ENCODE assay signal across 9 cellular contexts in the genomic region with DNA sequence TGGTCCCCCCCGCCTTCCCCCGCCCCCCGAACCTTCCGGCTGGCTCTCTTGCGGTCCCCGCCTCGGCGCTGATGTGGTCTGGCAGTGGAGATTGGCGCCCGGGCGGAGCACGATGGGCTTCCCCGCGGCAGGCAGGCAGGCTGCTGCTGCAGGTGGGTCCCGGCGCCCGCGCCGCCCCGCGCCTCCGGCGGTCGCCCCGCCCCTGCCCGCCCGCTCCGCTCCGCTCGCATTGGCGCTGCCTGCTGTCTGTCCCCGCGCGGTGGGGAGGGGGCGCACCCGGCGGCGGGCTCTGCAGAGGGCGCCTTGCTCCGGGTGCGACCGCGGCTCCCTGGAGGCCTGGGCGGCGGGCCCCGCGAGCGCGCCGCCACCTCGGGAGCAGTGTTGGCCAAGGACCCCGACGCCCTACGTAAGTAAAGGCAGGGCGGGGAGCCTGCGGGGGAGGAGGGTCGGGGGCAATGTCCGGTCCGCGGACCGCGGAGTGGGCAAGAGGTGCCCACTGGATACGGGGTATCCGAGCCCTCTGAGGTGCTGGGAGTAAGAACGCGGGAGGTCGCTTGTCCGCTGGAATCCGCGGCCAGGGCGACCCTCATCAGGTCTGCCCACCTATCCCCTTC. TPM values are rescaled to one million over a fixed set of nuclear protein-coding genes. Genes with fewer than 3 reads are reported as not detected.
A peak's percentile ranks its signal among the peaks of the same experiment; 100 is the strongest.
DNase-seq lines count a peak whose midpoint lies in the region; ATAC-seq, FAIRE-seq and TF ChIP-seq lines count a peak whose summit lies in the region.
"Had no signal": no experiment of that assay in that cellular context is flagged by ENCODE, and none has a peak within 500 bp of the region (broad histone marks: within the 10 kb centered on the region; RNA-seq: fewer than 3 reads in every experiment).

AKAP5 (plus strand) TSS at position 292 of the 614 bp plus-strand sequence. CDS start 2,896 bp downstream, outside the sequence.

- DNase-seq in Calu3, result peak; percentile 69
- DNase-seq in LHCN-M2 (ENCODE audit: low read depth), result peak; percentile 3
- peak; percentile 61 for DNase-seq in T-helper 2 cell treated with Interferon-gamma antibody and Interleukin-4, amounts not matched to agents 5 μg/mL and 100 μg/mL, for 36 hours (ENCODE audit: low spot score)
- peak; percentile 92 for DNase-seq in astrocyte of the hippocampus (ENCODE audit: low read depth, low spot score)
- peak; percentile 27 for DNase-seq in small intestine
- DNase-seq in SKM-1 (lab: John Stamatoyannopoulos, UW; ENCODE audit: unreplicated experiment), result no peak

- 0 to 1% (median 1%) methylated on average over 21 to 71 of the region's 71 CpGs for WGBS in small intestine, 3 donors

- H3K9me3 ChIP-seq in iPS-18c (ENCODE audit: control insufficient read depth, insufficient read depth, low read length) (no peaks in the 10 kb centered on the region), small intestine (ENCODE audit: control insufficient read depth, low read depth) (no peaks in the 10 kb centered on the region)

- peak; percentile 71 for ATAC-seq in GM21390 (IDR thresholded peaks at IDR 0.05; ENCODE audit: unreplicated experiment)

- H3K27ac Mint-ChIP-seq in Calu3 (ENCODE audit: unreplicated experiment), result peak within 1 kb of the TSS; percentile 16
- peak within 1 kb of the TSS; percentile 77 for H3K27ac Mint-ChIP-seq in T-helper 2 cell treated with Interferon-gamma antibody and Interleukin-4, amounts not matched to agents 5 μg/mL and 100 μg/mL, for 36 hours

- H3K9me3 Mint-ChIP-seq in Calu3 (ENCODE audit: low read depth, unreplicated experiment), result no peaks in the 10 kb centered on the region
- H3K9me3 Mint-ChIP-seq in T-helper 2 cell treated with Interferon-gamma antibody and Interleukin-4, amounts not matched to agents 5 μg/mL and 100 μg/mL, for 36 hours, result no peaks in the 10 kb centered on the region

- H3K4me1 Mint-ChIP-seq in Calu3 (ENCODE audit: low read depth, unreplicated experiment), result no peaks in the 10 kb centered on the region
- H3K4me1 Mint-ChIP-seq in T-helper 2 cell treated with Interferon-gamma antibody and Interleukin-4, amounts not matched to agents 5 μg/mL and 100 μg/mL, for 36 hours (ENCODE audit: low read depth), result peaks cover 37% of the 10 kb centered on the region

- H3K4me3 ChIP-seq in iPS-18c (ENCODE audit: insufficient read depth, low read depth, low read length) (peak within 1 kb of the TSS; percentile 89), small intestine (ENCODE audit: low read depth in 1 of 2, low read length in 2 of 2) (peak within 1 kb of the TSS; percentile 64 to 85)

- H3K36me3 ChIP-seq in small intestine (ENCODE audit: control insufficient read depth in 2 of 2, insufficient read depth in 2 of 2, low read length in 2 of 2), result no peaks in the 10 kb centered on the region

- TF ChIP-seq CTCF in Calu3 (IDR thresholded peaks at IDR 0.05; ENCODE audit: unreplicated experiment), result no peak

- FAIRE-seq in small intestine (lab: Jason Lieb, UNC), result no peak
- FAIRE-seq: endometrium had no signal

- H3K27me3 Mint-ChIP-seq in Calu3 (ENCODE audit: unreplicated experiment), result no peaks in the 10 kb centered on the region
- H3K27me3 Mint-ChIP-seq in T-helper 2 cell treated with Interferon-gamma antibody and Interleukin-4, amounts not matched to agents 5 μg/mL and 100 μg/mL, for 36 hours (ENCODE audit: low read depth), result no peaks in the 10 kb centered on the region

- H3K36me3 Mint-ChIP-seq in Calu3 (ENCODE audit: insufficient read depth, unreplicated experiment), result peaks cover 31% of the 10 kb centered on the region
- H3K36me3 Mint-ChIP-seq in T-helper 2 cell treated with Interferon-gamma antibody and Interleukin-4, amounts not matched to agents 5 μg/mL and 100 μg/mL, for 36 hours (ENCODE audit: low read depth), result peaks cover 12% of the 10 kb centered on the region

- peak within 1 kb of the TSS; percentile 24 to 33 for H3K27ac ChIP-seq in small intestine (ENCODE audit: low read depth in 1 of 2, low read length in 1 of 2)

- no TSS peak for BruUV-seq in Calu3 (replicated peaks; lab: Mats Ljungman, UMichigan)

- CTCF ChIA-PET in Calu3 (lab: Charles Lee), result interaction anchor here (1.3 kb wide), 1 partner anchor 35 kb away, joined by 5 read pairs; no protein-coding TSS in a partner anchor

- peak within 1 kb of the TSS; percentile 73 for H3K4me3 Mint-ChIP-seq in Calu3 (ENCODE audit: low read depth, unreplicated experiment)
- peak within 1 kb of the TSS; percentile 94 for H3K4me3 Mint-ChIP-seq in T-helper 2 cell treated with Interferon-gamma antibody and Interleukin-4, amounts not matched to agents 5 μg/mL and 100 μg/mL, for 36 hours

- H3K27me3 ChIP-seq in small intestine (ENCODE audit: control insufficient read depth in 2 of 2, insufficient read depth in 2 of 2, low read length in 2 of 2), result no peaks in the 10 kb centered on the region

- intact Hi-C loops in Calu3 (cut with micrococcal nuclease; ENCODE audit: unreplicated experiment), result no loop called here

- H3K4me1 ChIP-seq in small intestine (ENCODE audit: control insufficient read depth in 2 of 2, insufficient read depth in 1 of 2, low read depth in 1 of 2, low read length in 1 of 2), result no peaks in the 10 kb centered on the region

RNA-seq across cellular contexts. Expression of gene AKAP5, which starts in this region (rescaled TPM):
- total RNA-seq in Calu3 (2022), result 1.1 and 1.7 TPM in 2 replicates
- total RNA-seq in LHCN-M2 (2014; rRNA removed), result 0.13 and 0.40 TPM in 2 replicates
- 0.36 TPM for polyA plus RNA-seq in LHCN-M2 (2012)
- polyA plus RNA-seq in small intestine, result under 1 TPM; 0.27 to 0.67 (median 0.49) TPM

Comparison
In these comparisons a context has a peak if more than half of its experiments do, and no peak if none do; other contexts are left out.
1. Peak in DNase-seq in LHCN-M2; RNA of the gene not detected or under 1 TPM.
2. Peak in DNase-seq, H3K4me3 ChIP-seq and H3K27ac ChIP-seq in small intestine; RNA of the gene not detected or under 1 TPM.